In the genomic region with DNA sequence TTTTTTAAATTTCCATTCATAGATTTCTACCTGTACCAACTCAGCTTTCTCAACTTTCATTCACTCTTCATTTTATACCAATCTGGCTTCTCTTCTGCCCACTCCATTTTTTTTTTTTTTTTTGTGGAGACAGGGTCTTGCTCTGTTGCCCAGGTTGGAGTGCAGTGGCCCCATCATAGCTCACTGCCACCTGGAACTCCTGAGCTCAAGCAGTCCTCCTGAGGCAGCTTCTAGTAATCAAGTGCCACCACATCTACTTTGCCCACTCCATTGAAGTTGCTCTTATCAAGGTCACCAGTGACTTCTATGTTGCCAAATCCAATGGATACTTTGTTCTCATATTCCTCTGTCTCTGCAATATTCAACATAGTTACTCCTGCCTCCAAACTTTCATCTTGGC, we compare ENCODE assay signal across 1 cellular context.
TF ChIP-seq lines count a peak whose summit lies in the region.

No MANE protein-coding gene starts in this region.

TF ChIP-seq in H1, 55 proteins besides CTCF, POLR2A, EP300 and RAD21:
- no peak for TF ChIP-seq KDM1A (IDR thresholded peaks at IDR 0.05; ENCODE audit: borderline replicate concordance, low read length)
- no peak for TF ChIP-seq CHD1 (IDR thresholded peaks at IDR 0.05; ENCODE audit: low read depth, low read length)
- TF ChIP-seq JUN (IDR thresholded peaks at IDR 0.05; ENCODE audit: low read depth, low read length), result no peak
- no peak for TF ChIP-seq NRF1 (IDR thresholded peaks at IDR 0.05; ENCODE audit: low read depth, low read length)
- TF ChIP-seq SIRT6 (IDR thresholded peaks at IDR 0.05; ENCODE audit: low read length), result no peak
- TF ChIP-seq, protein P1, sequence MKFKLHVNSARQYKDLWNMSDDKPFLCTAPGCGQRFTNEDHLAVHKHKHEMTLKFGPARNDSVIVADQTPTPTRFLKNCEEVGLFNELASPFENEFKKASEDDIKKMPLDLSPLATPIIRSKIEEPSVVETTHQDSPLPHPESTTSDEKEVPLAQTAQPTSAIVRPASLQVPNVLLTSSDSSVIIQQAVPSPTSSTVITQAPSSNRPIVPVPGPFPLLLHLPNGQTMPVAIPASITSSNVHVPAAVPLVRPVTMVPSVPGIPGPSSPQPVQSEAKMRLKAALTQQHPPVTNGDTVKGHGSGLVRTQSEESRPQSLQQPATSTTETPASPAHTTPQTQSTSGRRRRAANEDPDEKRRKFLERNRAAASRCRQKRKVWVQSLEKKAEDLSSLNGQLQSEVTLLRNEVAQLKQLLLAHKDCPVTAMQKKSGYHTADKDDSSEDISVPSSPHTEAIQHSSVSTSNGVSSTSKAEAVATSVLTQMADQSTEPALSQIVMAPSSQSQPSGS (IDR thresholded peaks at IDR 0.05; ENCODE audit: low read length), result no peak
- TF ChIP-seq POU5F1 (IDR thresholded peaks at IDR 0.05; ENCODE audit: low read depth, low read length), result no peak
- TF ChIP-seq YY1 (IDR thresholded peaks at IDR 0.05; ENCODE audit: low read depth, low read length), result no peak
- TF ChIP-seq CBX5 (IDR thresholded peaks at IDR 0.05; ENCODE audit: low read depth, low read length), result no peak
- no peak for TF ChIP-seq TCF12 (IDR thresholded peaks at IDR 0.05; ENCODE audit: low read depth, low read length)
- no peak for TF ChIP-seq POLR2AphosphoS5 (IDR thresholded peaks at IDR 0.05; ENCODE audit: low read depth, low read length)
- no peak for TF ChIP-seq PHF8 (conservative IDR thresholded peaks at IDR 0.05; ENCODE audit: low read depth, low read length)
- TF ChIP-seq, protein P2, sequence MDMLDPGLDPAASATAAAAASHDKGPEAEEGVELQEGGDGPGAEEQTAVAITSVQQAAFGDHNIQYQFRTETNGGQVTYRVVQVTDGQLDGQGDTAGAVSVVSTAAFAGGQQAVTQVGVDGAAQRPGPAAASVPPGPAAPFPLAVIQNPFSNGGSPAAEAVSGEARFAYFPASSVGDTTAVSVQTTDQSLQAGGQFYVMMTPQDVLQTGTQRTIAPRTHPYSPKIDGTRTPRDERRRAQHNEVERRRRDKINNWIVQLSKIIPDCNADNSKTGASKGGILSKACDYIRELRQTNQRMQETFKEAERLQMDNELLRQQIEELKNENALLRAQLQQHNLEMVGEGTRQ (IDR thresholded peaks at IDR 0.05; ENCODE audit: low read length), result no peak
- TF ChIP-seq RBBP5 (IDR thresholded peaks at IDR 0.05; ENCODE audit: borderline replicate concordance, low read depth, low read length), result no peak
- no peak for TF ChIP-seq NANOG (IDR thresholded peaks at IDR 0.05; ENCODE audit: insufficient read depth, low read depth, low read length, poor library complexity, severe bottlenecking)
- no peak for TF ChIP-seq HDAC2 (IDR thresholded peaks at IDR 0.05; ENCODE audit: borderline replicate concordance in 1 of 2, low read depth in 2 of 2, low read length in 2 of 2)
